ENCODE assay signal across 15 cellular contexts in genomic region chr5:68644971-68645370, GRCh38.
DNase-seq lines count a peak whose midpoint lies in the region; ATAC-seq lines count a peak whose summit lies in the region.
"Had no signal": no experiment of that assay in that cellular context is flagged by ENCODE, and none has a peak within 500 bp of the region (broad histone marks: within the 10 kb centered on the region; RNA-seq: fewer than 3 reads in every experiment).

No MANE protein-coding gene starts in this region.

- peaks cover 0 to 30% (median 19%) of the 10 kb centered on the region in 5 donors for H3K4me1 ChIP-seq in subcutaneous abdominal adipose tissue (ENCODE audit: control insufficient read depth in 5 of 5, insufficient read depth in 5 of 5, low read length in 5 of 5)

- H3K4me3 Mint-ChIP-seq in activated CD8-positive, alpha-beta memory T cell treated with anti-CD3 and anti-CD28 coated beads, Interleukin-2, amount 10 ng/mL, durations not matched to agents 7 days and 5 days, result no peak overlapping the region
- H3K4me3 Mint-ChIP-seq: activated T-cell treated with anti-CD3 and anti-CD28 coated beads, Interleukin-2, amount 50 U/mL, for 24 hours; mesothelial cell of epicardium; T-helper 1 cell treated with Interleukin-12 subunit alpha and Interleukin-12 subunit beta and Interleukin-4 antibody, amounts not matched to agents 30 μg/mL and 1 μg/mL, for 36 hours had no signal

- no peaks in the 10 kb centered on the region for H3K36me3 Mint-ChIP-seq in activated CD8-positive, alpha-beta memory T cell treated with anti-CD3 and anti-CD28 coated beads, Interleukin-2, amount 10 ng/mL, durations not matched to agents 7 days and 5 days

- H3K9me3 ChIP-seq in subcutaneous abdominal adipose tissue (ENCODE audit: control insufficient read depth in 5 of 5, low read length in 5 of 5), result no peaks in the 10 kb centered on the region
- H3K9me3 ChIP-seq: gastroesophageal sphincter had no signal

- no peak overlapping the region for H3K27ac Mint-ChIP-seq in activated CD8-positive, alpha-beta memory T cell treated with anti-CD3 and anti-CD28 coated beads, Interleukin-2, amount 10 ng/mL, durations not matched to agents 7 days and 5 days
- H3K27ac Mint-ChIP-seq: activated T-cell treated with anti-CD3 and anti-CD28 coated beads, Interleukin-2, amount 50 U/mL, for 24 hours; mesothelial cell of epicardium; T-helper 1 cell treated with Interleukin-12 subunit alpha and Interleukin-12 subunit beta and Interleukin-4 antibody, amounts not matched to agents 30 μg/mL and 1 μg/mL, for 36 hours had no signal

- peaks cover 4% of the 10 kb centered on the region for H3K27me3 Mint-ChIP-seq in activated CD8-positive, alpha-beta memory T cell treated with anti-CD3 and anti-CD28 coated beads, Interleukin-2, amount 10 ng/mL, durations not matched to agents 7 days and 5 days
- H3K27me3 Mint-ChIP-seq: activated T-cell treated with anti-CD3 and anti-CD28 coated beads, Interleukin-2, amount 50 U/mL, for 24 hours had no signal

- ATAC-seq in activated CD8-positive, alpha-beta memory T cell treated with anti-CD3 and anti-CD28 coated beads, Interleukin-2, amount 10 ng/mL, durations not matched to agents 7 days and 5 days, result peak; percentile 45
- ATAC-seq in HG02610 (IDR thresholded peaks at IDR 0.05; ENCODE audit: unreplicated experiment), result peak; percentile 95
- peak; percentile 96 for ATAC-seq in HG03442 (IDR thresholded peaks at IDR 0.05; ENCODE audit: unreplicated experiment)
- ATAC-seq: gastroesophageal sphincter had no signal

- H3K9ac ChIP-seq in subcutaneous abdominal adipose tissue (ENCODE audit: low read length in 5 of 5), result no peak overlapping the region

- no peaks in the 10 kb centered on the region for H3K27me3 ChIP-seq in subcutaneous abdominal adipose tissue (ENCODE audit: control insufficient read depth in 5 of 5, insufficient read depth in 4 of 5, low read length in 5 of 5)
- H3K27me3 ChIP-seq: cardiac muscle cell, gastroesophageal sphincter had no signal

- no peaks in the 10 kb centered on the region for H3K9me3 Mint-ChIP-seq in activated CD8-positive, alpha-beta memory T cell treated with anti-CD3 and anti-CD28 coated beads, Interleukin-2, amount 10 ng/mL, durations not matched to agents 7 days and 5 days (ENCODE audit: low read depth)
- H3K9me3 Mint-ChIP-seq: activated T-cell treated with anti-CD3 and anti-CD28 coated beads, Interleukin-2, amount 50 U/mL, for 24 hours; T-helper 1 cell treated with Interleukin-12 subunit alpha and Interleukin-12 subunit beta and Interleukin-4 antibody, amounts not matched to agents 30 μg/mL and 1 μg/mL, for 36 hours had no signal

- H3K27ac ChIP-seq in subcutaneous abdominal adipose tissue (ENCODE audit: low read depth, low read length), result peak overlapping the region; percentile 14
- H3K27ac ChIP-seq: cardiac muscle cell, gastroesophageal sphincter had no signal

- CTCF ChIA-PET in activated CD8-positive, alpha-beta memory T cell treated with anti-CD3 and anti-CD28 coated beads, Interleukin-2, amount 10 ng/mL, durations not matched to agents 7 days and 5 days (lab: Charles Lee), result no interaction called here

- no peaks in the 10 kb centered on the region for H3K36me3 ChIP-seq in subcutaneous abdominal adipose tissue (ENCODE audit: control insufficient read depth in 5 of 5, insufficient read depth in 5 of 5, low read length in 5 of 5)
- H3K36me3 ChIP-seq: cardiac muscle cell, gastroesophageal sphincter had no signal

- DNase-seq in activated CD8-positive, alpha-beta memory T cell treated with anti-CD3 and anti-CD28 coated beads, Interleukin-2, amount 10 ng/mL, durations not matched to agents 7 days and 5 days, result no peak
- no peak for DNase-seq in activated CD8-positive, alpha-beta memory T cell treated with anti-CD3 and anti-CD28 coated beads, Interleukin-2, amount 50 U/mL, for 48 hours
- DNase-seq in stimulated activated CD4-positive, alpha-beta T cell treated with anti-CD3 and anti-CD28 coated beads, Interleukin-12 subunit alpha, Interleukin-12 subunit beta, amount 100 ng/mL, for 4 hours, result no peak
- no peak for DNase-seq in NCI-H2171 treated with DMSO at 0.1 percent for 48 hours (lab: John Stamatoyannopoulos, UW)
- DNase-seq in activated naive CD4-positive, alpha-beta T cell (lab: John Stamatoyannopoulos, UW), result no peak
- DNase-seq: activated T-cell treated with anti-CD3 and anti-CD28 coated beads, Interleukin-2, amount 50 U/mL, for 24 hours; NCI-H510A treated with DMSO at 0.1 percent for 48 hours; stimulated activated CD8-positive, alpha-beta memory T cell treated with anti-CD3 and anti-CD28 coated beads, Interleukin-4, amount 100 ng/mL, for 48 hours had no signal

- peaks cover 12% of the 10 kb centered on the region for H3K4me1 Mint-ChIP-seq in activated CD8-positive, alpha-beta memory T cell treated with anti-CD3 and anti-CD28 coated beads, Interleukin-2, amount 10 ng/mL, durations not matched to agents 7 days and 5 days

- no peak overlapping the region for H3K4me3 ChIP-seq in subcutaneous abdominal adipose tissue (ENCODE audit: low read depth in 1 of 5, low read length in 5 of 5)
- H3K4me3 ChIP-seq: cardiac muscle cell, gastroesophageal sphincter had no signal

Comparison
In these comparisons a context has a peak if more than half of its experiments do, and no peak if none do; other contexts are left out.
1. ATAC-seq: peak in every context shown above with its lines; median percentile 96 in HG03442; 95 in HG02610; 45 in activated CD8-positive, alpha-beta memory T cell treated with anti-CD3 and anti-CD28 coated beads, Interleukin-2, amount 10 ng/mL, durations not matched to agents 7 days and 5 days.